In the genomic region with DNA sequence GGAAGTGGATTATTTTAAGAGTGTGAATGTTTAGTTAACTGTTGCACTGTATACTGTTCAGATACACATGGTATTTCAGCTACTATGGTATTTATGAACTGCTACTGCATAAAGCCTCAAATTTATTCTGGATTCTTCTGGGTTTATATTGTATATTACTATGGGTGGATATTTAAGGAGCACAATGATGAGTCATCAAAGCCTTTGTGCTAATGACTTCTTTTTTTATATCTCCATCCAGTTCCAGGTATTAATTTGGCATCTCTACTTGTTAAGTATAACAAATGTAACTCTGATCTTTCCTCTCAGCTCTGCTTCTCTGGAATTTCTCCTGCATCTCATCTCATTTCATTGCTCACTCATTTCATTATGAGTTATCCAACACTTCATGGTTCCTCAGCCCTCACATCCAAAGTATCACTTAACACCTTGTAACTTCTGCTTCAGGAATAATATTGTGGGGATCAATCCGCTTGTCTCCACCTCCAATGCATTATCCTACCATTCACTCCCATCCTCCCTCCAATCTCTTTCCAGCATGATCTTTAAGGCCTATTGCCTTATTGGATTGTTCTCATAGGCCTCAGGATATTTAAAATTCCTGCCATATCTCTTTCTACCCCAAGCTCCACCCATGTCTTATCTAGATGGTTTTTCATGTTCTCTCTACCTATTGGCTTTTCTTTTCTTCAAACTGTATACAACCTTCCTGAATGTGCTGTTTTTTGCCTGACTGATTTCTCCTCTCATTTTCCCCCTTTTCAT, we compare ENCODE assay signal across 17 cellular contexts. TPM values are rescaled to one million over a fixed set of nuclear protein-coding genes. Genes with fewer than 3 reads are reported as not detected.
DNase-seq lines count a peak whose midpoint lies in the region; ATAC-seq and TF ChIP-seq lines count a peak whose summit lies in the region.
"Had no signal": no experiment of that assay in that cellular context is flagged by ENCODE, and none has a peak within 500 bp of the region (broad histone marks: within the 10 kb centered on the region; RNA-seq: fewer than 3 reads in every experiment).

No MANE protein-coding gene starts in this region.

- peaks cover 6% of the 10 kb centered on the region for H3K9me3 Mint-ChIP-seq in activated CD8-positive, alpha-beta T cell treated with anti-CD3 and anti-CD28 coated beads for 36 hours
- H3K9me3 Mint-ChIP-seq in activated CD8-positive, alpha-beta T cell treated with anti-CD3 and anti-CD28 coated beads, Interleukin-2, amount 10 ng/mL, durations not matched to agents 7 days and 5 days (ENCODE audit: insufficient read depth): peaks cover 6% of the 10 kb centered on the region
- H3K9me3 Mint-ChIP-seq in H9: peaks cover 0 to 5% of the 10 kb centered on the region in 2 experiments; a peak in 1 of 5 replicates
- H3K9me3 Mint-ChIP-seq in activated naive CD8-positive, alpha-beta T cell treated with anti-CD3 and anti-CD28 coated beads for 36 hours: peaks cover 6% of the 10 kb centered on the region
- H3K9me3 Mint-ChIP-seq in naive thymus-derived CD8-positive, alpha-beta T cell: peaks cover 0 to 10% (median 4%) of the 10 kb centered on the region in 9 donors

- peaks cover 10% of the 10 kb centered on the region for H3K36me3 Mint-ChIP-seq in activated CD8-positive, alpha-beta T cell treated with anti-CD3 and anti-CD28 coated beads for 36 hours (ENCODE audit: low read depth)
- H3K36me3 Mint-ChIP-seq in activated CD8-positive, alpha-beta T cell treated with anti-CD3 and anti-CD28 coated beads, Interleukin-2, amount 10 ng/mL, durations not matched to agents 7 days and 5 days (ENCODE audit: low read depth): peaks cover 13% of the 10 kb centered on the region
- peaks cover 0 to 7% (median 4%) of the 10 kb centered on the region in 3 experiments; a peak in 4 of 7 replicates for H3K36me3 Mint-ChIP-seq in H9 (ENCODE audit: insufficient read depth in 1 of 3, low read depth in 3 of 3)
- peaks cover 16% of the 10 kb centered on the region for H3K36me3 Mint-ChIP-seq in activated naive CD8-positive, alpha-beta T cell treated with anti-CD3 and anti-CD28 coated beads for 36 hours
- peaks cover 6 to 9% (median 8%) of the 10 kb centered on the region in 3 donors for H3K36me3 Mint-ChIP-seq in naive thymus-derived CD8-positive, alpha-beta T cell

- ATAC-seq in activated CD8-positive, alpha-beta T cell treated with anti-CD3 and anti-CD28 coated beads for 36 hours: no peak
- ATAC-seq in activated CD8-positive, alpha-beta T cell treated with anti-CD3 and anti-CD28 coated beads, Interleukin-2, amount 10 ng/mL, durations not matched to agents 7 days and 5 days: no peak
- ATAC-seq in naive thymus-derived CD8-positive, alpha-beta T cell: no peak
- ATAC-seq: heart left ventricle, upper lobe of right lung had no signal

- H3K23ac ChIP-seq in H9 (ENCODE audit: insufficient read length, low read depth, low read length): no peak overlapping the region

- no peaks in the 10 kb centered on the region for H3K9me3 ChIP-seq in H9 (ENCODE audit: control insufficient read depth, low read depth, low read length)
- H3K9me3 ChIP-seq: upper lobe of right lung had no signal

- POLR2A ChIA-PET in activated CD8-positive, alpha-beta T cell treated with anti-CD3 and anti-CD28 coated beads for 36 hours (lab: Charles Lee): no interaction called here
- POLR2A ChIA-PET in activated CD8-positive, alpha-beta T cell treated with anti-CD3 and anti-CD28 coated beads, Interleukin-2, amount 10 ng/mL, durations not matched to agents 7 days and 5 days (lab: Charles Lee): interaction anchor here (2.0 kb wide), 1 partner anchor 83 kb away, joined by 4 read pairs; no protein-coding TSS in a partner anchor
- POLR2A ChIA-PET in naive thymus-derived CD8-positive, alpha-beta T cell (lab: Charles Lee): no interaction called here

- intact Hi-C loops in activated CD8-positive, alpha-beta T cell treated with anti-CD3 and anti-CD28 coated beads for 36 hours (cut with micrococcal nuclease): loop anchor here (10.0 kb wide), 1 partner anchor 110 kb away; no protein-coding TSS in a partner anchor

- no peak overlapping the region for H3K14ac ChIP-seq in H9 (ENCODE audit: insufficient read depth, low read length)

- H2BK5ac ChIP-seq in H9 (ENCODE audit: insufficient read length, low read length): no peak overlapping the region

- H4K8ac ChIP-seq in H9 (replicated peaks; ENCODE audit: insufficient read length, low read depth, low read length): no peak overlapping the region

- no peak overlapping the region for H3K9ac ChIP-seq in H9 (ENCODE audit: extremely low read depth, insufficient read length, low read length)

- peak overlapping the region; percentile 35 for H3K27ac ChIP-seq in H9 (ENCODE audit: insufficient read length, low read depth, low read length)
- H3K27ac ChIP-seq: heart left ventricle, PC-9, upper lobe of right lung had no signal

- CTCF ChIA-PET in activated CD8-positive, alpha-beta T cell treated with anti-CD3 and anti-CD28 coated beads for 36 hours (lab: Charles Lee): interaction anchor here (2.1 kb wide), 1 partner anchor 63 kb away, joined by 9 read pairs; no protein-coding TSS in a partner anchor
- CTCF ChIA-PET in activated CD8-positive, alpha-beta T cell treated with anti-CD3 and anti-CD28 coated beads, Interleukin-2, amount 10 ng/mL, durations not matched to agents 7 days and 5 days (lab: Charles Lee): interaction anchor here (1.0 kb wide), 1 partner anchor 20 kb away, joined by 3 read pairs; no protein-coding TSS in a partner anchor

- no peak overlapping the region for H4K5ac ChIP-seq in H9 (ENCODE audit: insufficient read length, low read depth, low read length)

- no peak overlapping the region for H2AK5ac ChIP-seq in H9 (ENCODE audit: insufficient read length, low read length)

- WGBS in H9 (ENCODE audit: extremely low coverage, insufficient read length, low lambda C conversion rate): no CpG with 5 or more reads among the region's 1 CpG

- peaks cover 10% of the 10 kb centered on the region for H3K4me1 ChIP-seq in H9 (ENCODE audit: insufficient read depth, low read length)

- H2BK15ac ChIP-seq in H9 (ENCODE audit: low read depth, low read length): no peak overlapping the region

- H3T11ph ChIP-seq in H9 (ENCODE audit: low read length): no peak overlapping the region

- H3K4ac ChIP-seq in H9 (ENCODE audit: low read depth, low read length): no peak overlapping the region

- no peak overlapping the region for H3K4me3 Mint-ChIP-seq in activated CD8-positive, alpha-beta T cell treated with anti-CD3 and anti-CD28 coated beads for 36 hours
- H3K4me3 Mint-ChIP-seq in activated CD8-positive, alpha-beta T cell treated with anti-CD3 and anti-CD28 coated beads, Interleukin-2, amount 10 ng/mL, durations not matched to agents 7 days and 5 days: no peak overlapping the region
- peak overlapping the region in 1 of 2 experiments; percentile 33; a peak in 1 of 5 replicates for H3K4me3 Mint-ChIP-seq in H9
- no peak overlapping the region for H3K4me3 Mint-ChIP-seq in activated naive CD8-positive, alpha-beta T cell treated with anti-CD3 and anti-CD28 coated beads for 36 hours
- H3K4me3 Mint-ChIP-seq in naive thymus-derived CD8-positive, alpha-beta T cell: peak overlapping the region in 7 of 10 donors; percentile 0 to 69 (median 8)
- H3K4me3 Mint-ChIP-seq: dendritic cell treated with granulocyte-macrophage colony-stimulating factor and Interleukin-4, amounts not matched to agents 40 ng/mL and 50 ng/mL, for 4 days had no signal

- H3K18ac ChIP-seq in H9 (ENCODE audit: insufficient read length, low read depth, low read length): no peak overlapping the region

- H4K20me1 ChIP-seq in H9 (ENCODE audit: control insufficient read depth, insufficient read depth, insufficient read length): no peaks in the 10 kb centered on the region

- H4K91ac ChIP-seq in H9 (ENCODE audit: insufficient read length, low read depth, low read length): no peak overlapping the region

- H2BK20ac ChIP-seq in H9 (ENCODE audit: low read depth, low read length, poor library complexity, severe bottlenecking): no peak overlapping the region

- H3K4me2 ChIP-seq in H9 (ENCODE audit: insufficient read depth, insufficient read length, low read length): peak overlapping the region; percentile 8
- H3K4me2 ChIP-seq: PC-9 had no signal

- DNase-seq in activated CD8-positive, alpha-beta T cell treated with anti-CD3 and anti-CD28 coated beads for 36 hours: no peak
- DNase-seq in activated CD8-positive, alpha-beta T cell treated with anti-CD3 and anti-CD28 coated beads, Interleukin-2, amount 10 ng/mL, durations not matched to agents 7 days and 5 days: no peak
- DNase-seq in H9 (no peak), NCI-H510A (lab: John Stamatoyannopoulos, UW) (no peak), GM19238 (ENCODE audit: insufficient read length, low spot score) (no peak), NCI-H524 (lab: John Stamatoyannopoulos, UW) (no peak)
- no peak for DNase-seq in activated naive CD8-positive, alpha-beta T cell treated with anti-CD3 and anti-CD28 coated beads for 36 hours
- DNase-seq in naive thymus-derived CD8-positive, alpha-beta T cell: no peak
- DNase-seq: activated effector memory CD4-positive, alpha-beta T cell treated with Interleukin-2 at 50 U/mL for 16 hours; GF-D8; heart left ventricle; NCI-H1930; NCI-H510A treated with DMSO at 0.1 percent for 48 hours; PC-9; stimulated activated naive CD4-positive, alpha-beta T cell treated with Interleukin-2 at 50 U/mL for 16 hours; upper lobe of right lung had no signal

- no peaks in the 10 kb centered on the region for H3K27me3 ChIP-seq in H9 (ENCODE audit: insufficient read depth, low read length)
- H3K27me3 ChIP-seq: heart left ventricle, upper lobe of right lung had no signal

- no peaks in the 10 kb centered on the region for H3K79me1 ChIP-seq in H9 (ENCODE audit: insufficient read depth, low read depth, low read length, poor library complexity, severe bottlenecking)

- H3K56ac ChIP-seq in H9 (ENCODE audit: insufficient read length, low read depth, low read length): no peak overlapping the region

- no peak overlapping the region for H2BK12ac ChIP-seq in H9 (ENCODE audit: insufficient read length, low read depth, low read length)

- peaks cover 19% of the 10 kb centered on the region; the same call in 1 of the 2 replicates for H3K79me2 ChIP-seq in H9 (ENCODE audit: insufficient read depth, low read length)

- H3K4me1 Mint-ChIP-seq in activated CD8-positive, alpha-beta T cell treated with anti-CD3 and anti-CD28 coated beads for 36 hours (ENCODE audit: low read depth): peaks cover 63% of the 10 kb centered on the region
- peaks cover 39% of the 10 kb centered on the region for H3K4me1 Mint-ChIP-seq in activated CD8-positive, alpha-beta T cell treated with anti-CD3 and anti-CD28 coated beads, Interleukin-2, amount 10 ng/mL, durations not matched to agents 7 days and 5 days (ENCODE audit: low read depth)
- peaks cover 53 to 61% of the 10 kb centered on the region in 2 experiments for H3K4me1 Mint-ChIP-seq in H9
- H3K4me1 Mint-ChIP-seq in activated naive CD8-positive, alpha-beta T cell treated with anti-CD3 and anti-CD28 coated beads for 36 hours: peaks cover 54% of the 10 kb centered on the region
- peaks cover 33 to 81% (median 78%) of the 10 kb centered on the region in 4 donors for H3K4me1 Mint-ChIP-seq in naive thymus-derived CD8-positive, alpha-beta T cell

- H2AFZ ChIP-seq in H9 (ENCODE audit: low read length): no peak overlapping the region
- H2AFZ ChIP-seq: PC-9 had no signal

- H3K23me2 ChIP-seq in H9 (ENCODE audit: insufficient read length, low read depth, low read length, poor library complexity, severe bottlenecking): no peaks in the 10 kb centered on the region

- H3K27me3 Mint-ChIP-seq in activated CD8-positive, alpha-beta T cell treated with anti-CD3 and anti-CD28 coated beads for 36 hours: no peaks in the 10 kb centered on the region
- H3K27me3 Mint-ChIP-seq in activated CD8-positive, alpha-beta T cell treated with anti-CD3 and anti-CD28 coated beads, Interleukin-2, amount 10 ng/mL, durations not matched to agents 7 days and 5 days (ENCODE audit: low read depth): no peaks in the 10 kb centered on the region
- H3K27me3 Mint-ChIP-seq in H9 (ENCODE audit: low read depth): no peaks in the 10 kb centered on the region
- no peaks in the 10 kb centered on the region for H3K27me3 Mint-ChIP-seq in activated naive CD8-positive, alpha-beta T cell treated with anti-CD3 and anti-CD28 coated beads for 36 hours
- no peaks in the 10 kb centered on the region for H3K27me3 Mint-ChIP-seq in naive thymus-derived CD8-positive, alpha-beta T cell
- H3K27me3 Mint-ChIP-seq: dendritic cell treated with granulocyte-macrophage colony-stimulating factor and Interleukin-4, amounts not matched to agents 40 ng/mL and 50 ng/mL, for 4 days had no signal

- no peak for TF ChIP-seq CTCF in activated CD8-positive, alpha-beta T cell treated with anti-CD3 and anti-CD28 coated beads for 36 hours (IDR thresholded peaks at IDR 0.05)
- TF ChIP-seq CTCF in H9 (conservative IDR thresholded peaks at IDR 0.05): no peak

- peak overlapping the region; percentile 6 for H3K27ac Mint-ChIP-seq in activated CD8-positive, alpha-beta T cell treated with anti-CD3 and anti-CD28 coated beads for 36 hours
- no peak overlapping the region for H3K27ac Mint-ChIP-seq in activated CD8-positive, alpha-beta T cell treated with anti-CD3 and anti-CD28 coated beads, Interleukin-2, amount 10 ng/mL, durations not matched to agents 7 days and 5 days
- H3K27ac Mint-ChIP-seq in H9: peak overlapping the region; percentile 63 to 69 (median 67); a peak in 6 of 7 replicates
- H3K27ac Mint-ChIP-seq in activated naive CD8-positive, alpha-beta T cell treated with anti-CD3 and anti-CD28 coated beads for 36 hours: peak overlapping the region; percentile 8
- H3K27ac Mint-ChIP-seq in naive thymus-derived CD8-positive, alpha-beta T cell: peak overlapping the region; percentile 5 to 64 (median 51)
- H3K27ac Mint-ChIP-seq: dendritic cell treated with granulocyte-macrophage colony-stimulating factor and Interleukin-4, amounts not matched to agents 40 ng/mL and 50 ng/mL, for 4 days had no signal

- no peak overlapping the region for H2BK120ac ChIP-seq in H9 (ENCODE audit: low read depth, low read length, poor library complexity, severe bottlenecking)

RNA-seq across cellular contexts. Expression of a gene that starts 7.0 kb away (rescaled TPM):
- total RNA-seq in activated CD8-positive, alpha-beta T cell treated with anti-CD3 and anti-CD28 coated beads for 36 hours: 10 to 100 TPM; 31.1 to 32.9 TPM
- 10 to 100 TPM; 52.9 to 53.4 TPM for total RNA-seq in activated CD8-positive, alpha-beta T cell treated with anti-CD3 and anti-CD28 coated beads, Interleukin-2, amount 10 ng/mL, durations not matched to agents 7 days and 5 days
- 21.0 and 24.0 TPM in 2 replicates for total RNA-seq in H9 (2021)
- total RNA-seq in activated naive CD8-positive, alpha-beta T cell treated with anti-CD3 and anti-CD28 coated beads for 36 hours: 10 to 100 TPM; 22.7 to 22.9 TPM
- 10 to 100 TPM; 74.5 to 83.6 TPM for total RNA-seq in naive thymus-derived CD8-positive, alpha-beta T cell
- 10 to 100 TPM; 27.5 to 27.8 (median 27.6) TPM for polyA plus RNA-seq in naive thymus-derived CD8-positive, alpha-beta T cell

Comparison
In these comparisons a context has a peak if more than half of its experiments do, and no peak if none do; other contexts are left out.
1. H3K4me3 Mint-ChIP-seq: peak in naive thymus-derived CD8-positive, alpha-beta T cell (7 of 10); none in activated CD8-positive, alpha-beta T cell treated with anti-CD3 and anti-CD28 coated beads for 36 hours (single experiment), activated CD8-positive, alpha-beta T cell treated with anti-CD3 and anti-CD28 coated beads, Interleukin-2, amount 10 ng/mL, durations not matched to agents 7 days and 5 days (single experiment) and activated naive CD8-positive, alpha-beta T cell treated with anti-CD3 and anti-CD28 coated beads for 36 hours (single experiment).